In genomic region chr6:86858970-86859369, GRCh38 we compare ENCODE assay signal across 28 cellular contexts.
"Had no signal": no experiment of that assay in that cellular context is flagged by ENCODE, and none has a peak within 500 bp of the region (broad histone marks: within the 10 kb centered on the region; RNA-seq: fewer than 3 reads in every experiment).

No MANE protein-coding gene starts in this region.

- H3K4me3 ChIP-seq: body of pancreas, colonic mucosa, esophagus squamous epithelium, gastroesophageal sphincter had no signal

- H3K9me3 ChIP-seq: body of pancreas, colonic mucosa, esophagus squamous epithelium, gastroesophageal sphincter had no signal

- H3K27ac ChIP-seq: body of pancreas, colonic mucosa, epithelial cell of prostate, esophagus squamous epithelium, gastroesophageal sphincter, WERI-Rb-1 had no signal

- H3K27me3 ChIP-seq: body of pancreas, colonic mucosa, esophagus squamous epithelium, gastroesophageal sphincter had no signal

- DNase-seq: activated B cell treated with CpG ODN at 0.5 μM for 24 hours; activated CD4-positive, alpha-beta T cell treated with anti-CD3 and anti-CD28 coated beads for 48 hours; activated CD4-positive, alpha-beta T cell treated with anti-CD3 and anti-CD28 coated beads, Interleukin-2, amount 50 U/mL, for 1 hour; activated CD4-positive, alpha-beta T cell treated with anti-CD3 and anti-CD28 coated beads, Interleukin-2, amount 50 U/mL, for 48 hours; activated CD8-positive, alpha-beta memory T cell treated with anti-CD3 and anti-CD28 coated beads for 24 hours; activated CD8-positive, alpha-beta T cell treated with anti-CD3 and anti-CD28 coated beads for 36 hours; activated gamma-delta T cell treated with Interleukin-2 at 50 U/mL for 16 hours; activated naive CD4-positive, alpha-beta T cell treated with anti-CD3 and anti-CD28 coated beads, Interleukin-2, amount 50 U/mL, for 16 hours; activated naive CD4-positive, alpha-beta T cell treated with Interleukin-2 at 50 U/mL for 16 hours; activated T-cell treated with anti-CD3 and anti-CD28 coated beads, Interleukin-2, amount 50 U/mL, for 48 hours; amniotic stem cell; anterior cingulate cortex; body of pancreas; central memory CD4-positive, alpha-beta T cell; cerebellar nuclear complex; colonic mucosa; effector CD8-positive, alpha-beta T cell; esophagus squamous epithelium; foreskin melanocyte; T-helper 1 cell; T-helper 17 cell; T1000; WERI-Rb-1 had no signal

- FAIRE-seq: endometrium, endothelial cell of umbilical vein had no signal

- H3K36me3 ChIP-seq: colonic mucosa, esophagus squamous epithelium, gastroesophageal sphincter, WERI-Rb-1 had no signal

- ATAC-seq: activated CD4-positive, CD25-positive, alpha-beta regulatory T cell treated with anti-CD3 and anti-CD28 coated beads, Interleukin-2, amount 50 U/mL, for 24 hours; activated CD8-positive, alpha-beta T cell treated with anti-CD3 and anti-CD28 coated beads for 36 hours; body of pancreas; gastroesophageal sphincter; T-helper 17 cell had no signal

- H3K4me1 ChIP-seq: body of pancreas, colonic mucosa, esophagus squamous epithelium had no signal
